8 cellular contexts compared by ENCODE assay signal in genomic region chr11:16605971-16606783, GRCh38.
DNase-seq lines count a peak whose midpoint lies in the region; ATAC-seq, FAIRE-seq and TF ChIP-seq lines count a peak whose summit lies in the region.

No MANE protein-coding gene starts in this region.

- in situ Hi-C loops in astrocyte of the spinal cord (cut with HindIII; ENCODE audit: low sequenced_read_pairs) = no loop called here

- TF ChIP-seq CTCF in astrocyte of the spinal cord (IDR thresholded peaks at IDR 0.05; ENCODE audit: low read depth, low read length) (peak; percentile 98), retinal pigment epithelial cell (conservative IDR thresholded peaks at IDR 0.05; ENCODE audit: low read depth, low read length) (peak; percentile 98)

- no peak for TF ChIP-seq POLR2A in GM12892 (IDR thresholded peaks at IDR 0.05; ENCODE audit: low read depth, low read length)

- peak; percentile 62 for DNase-seq in GM12892 (ENCODE audit: insufficient read length)
- DNase-seq in NCI-H1417 (lab: John Stamatoyannopoulos, UW) = peak; percentile 90 to 97 (median 92)
- DNase-seq in T-helper 9 cell = peak; percentile 68
- DNase-seq in astrocyte of the spinal cord (ENCODE audit: low read depth, low spot score) = peak; percentile 94
- peak; percentile 67 to 74 for DNase-seq in hippocampal formation (lab: John Stamatoyannopoulos, UW)
- DNase-seq in retinal pigment epithelial cell (ENCODE audit: low read depth) = peak; percentile 58
- DNase-seq in GF-D8 (lab: John Stamatoyannopoulos, UW) = no peak

- peak; percentile 96 for ATAC-seq in HG02798 (IDR thresholded peaks at IDR 0.05; ENCODE audit: poor library complexity, unreplicated experiment)

- peak; percentile 89 for FAIRE-seq in GM12892 (lab: Jason Lieb, UNC)

- H3K4me3 ChIP-seq in astrocyte of the spinal cord (ENCODE audit: low read depth, low read length) (peak overlapping the region; percentile 63), retinal pigment epithelial cell (ENCODE audit: low read length) (peak overlapping the region; percentile 66)
